In genomic region chr22:36250292-36250960, GRCh38 we compare ENCODE assay signal across 1 cellular context.
TF ChIP-seq lines count a peak whose summit lies in the region.

No MANE protein-coding gene starts in this region.

TF ChIP-seq in GM12878, 131 proteins besides CTCF, POLR2A, EP300 and RAD21:
- TF ChIP-seq RELB (IDR thresholded peaks at IDR 0.05; ENCODE audit: low read depth) (peak; percentile 71), RUNX3 (IDR thresholded peaks at IDR 0.05; ENCODE audit: low read length) (0 out of 2 replicates have a peak, but pooled peaks have one; percentile 3), MEF2B (IDR thresholded peaks at IDR 0.05; ENCODE audit: partially characterized antibody, poor library complexity, severe bottlenecking) (peak; percentile 51), SMARCA5 (IDR thresholded peaks at IDR 0.05) (peak; percentile 21; the same call in 1 of the 2 replicates), IKZF1 (conservative IDR thresholded peaks at IDR 0.05) (peak; percentile 16; the same call in 1 of the 2 replicates), KLF5 (IDR thresholded peaks at IDR 0.05; ENCODE audit: partially characterized antibody) (peak; percentile 51), IKZF2 (IDR thresholded peaks at IDR 0.05) (peak; percentile 30 to 33; a peak in 2 of 4 replicates), NR2F1 (conservative IDR thresholded peaks at IDR 0.05) (0 out of 2 replicates have a peak, but pooled peaks have one; percentile 32), PKNOX1 (IDR thresholded peaks at IDR 0.05) (peak; percentile 61), ZBTB33 (IDR thresholded peaks at IDR 0.05) (peak; percentile 90), MTA2 (IDR thresholded peaks at IDR 0.05; ENCODE audit: low read depth) (peak; percentile 54; the same call in 1 of the 2 replicates), ATF7 (IDR thresholded peaks at IDR 0.05; ENCODE audit: low read depth) (peak; percentile 76), ZNF217 (IDR thresholded peaks at IDR 0.05) (peak; percentile 70), ZNF687 (IDR thresholded peaks at IDR 0.05) (peak; percentile 83), ZBTB40 (IDR thresholded peaks at IDR 0.05; ENCODE audit: borderline replicate concordance) (0 out of 2 replicates have a peak, but pooled peaks have one; percentile 25), NBN (IDR thresholded peaks at IDR 0.05) (peak; percentile 77; the same call in 1 of the 2 replicates), BHLHE40 (IDR thresholded peaks at IDR 0.05; ENCODE audit: borderline replicate concordance in 1 of 2, low read depth in 2 of 2, low read length in 1 of 2) (peak in 1 of 2 experiments; percentile 45; a peak in 1 of 4 replicates), MLLT1 (IDR thresholded peaks at IDR 0.05) (peak; percentile 97)
TF ChIP-seq in GM12878: peak in this region for 18; not testable (repeated sequence) for 113.
